Comparison of ENCODE assay signal across 9 cellular contexts in the genomic region with DNA sequence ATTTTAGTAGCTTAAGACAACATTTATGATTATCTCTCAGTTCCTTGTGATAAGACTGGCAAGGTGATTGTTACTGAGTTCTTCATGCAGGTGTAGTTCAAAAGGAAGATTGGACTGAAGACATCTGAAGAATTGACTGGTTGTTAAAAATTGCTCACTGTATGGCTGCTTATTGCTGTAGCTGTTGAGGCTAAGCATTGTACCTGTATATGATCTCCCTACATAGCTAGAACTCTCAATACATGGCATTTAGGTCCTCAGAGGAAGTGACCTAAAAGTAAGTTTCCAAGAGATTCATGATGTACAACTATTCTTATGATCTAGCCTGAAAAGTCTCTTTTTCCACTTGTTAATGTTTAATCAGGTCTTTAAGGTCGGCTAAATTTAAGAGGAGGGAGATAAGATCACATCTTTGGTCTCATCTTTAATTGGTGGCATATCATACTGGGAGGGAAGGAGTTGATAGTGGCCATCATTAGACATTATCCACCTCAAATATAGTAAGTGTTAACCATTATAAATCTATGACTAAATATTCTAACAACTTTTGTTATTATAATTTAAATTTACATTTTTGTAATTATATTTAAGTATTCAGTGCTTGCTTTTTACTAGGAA.
"Had no signal": no experiment of that assay in that cellular context is flagged by ENCODE, and none has a peak within 500 bp of the region (broad histone marks: within the 10 kb centered on the region; RNA-seq: fewer than 3 reads in every experiment).

No MANE protein-coding gene starts in this region.

- H3K27ac ChIP-seq: GM23248 had no signal

- FAIRE-seq: HTR-8/SVneo, K562 had no signal

- H3K4me3 Mint-ChIP-seq: HFFc6 had no signal

- ATAC-seq: HCT116, K562 had no signal

- H3K36me3 ChIP-seq: HAP-1 had no signal

- H3K27ac Mint-ChIP-seq: HFFc6 had no signal

- H3K4me3 ChIP-seq: GM23248, HAP-1, K562 had no signal

- H3K4me1 ChIP-seq: HAP-1 had no signal

- DNase-seq: GM23248, H7, HFFc6, IMR-90, KG1 had no signal

- H3K9me3 ChIP-seq: HAP-1 had no signal
